Comparison of ENCODE assay signal across 12 cellular contexts in genomic region chr10:73653701-73654100, GRCh38. TPM values are rescaled to one million over a fixed set of nuclear protein-coding genes. Genes with fewer than 3 reads are reported as not detected.
A peak's percentile ranks its signal among the peaks of the same experiment; 100 is the strongest.
DNase-seq lines count a peak whose midpoint lies in the region; ATAC-seq and TF ChIP-seq lines count a peak whose summit lies in the region.
"Had no signal": no experiment of that assay in that cellular context is flagged by ENCODE, and none has a peak within 500 bp of the region (broad histone marks: within the 10 kb centered on the region; RNA-seq: fewer than 3 reads in every experiment).

No MANE protein-coding gene starts in this region.

- H3K36me3 ChIP-seq in mucosa of descending colon (ENCODE audit: low read depth) = no peaks in the 10 kb centered on the region
- H3K36me3 ChIP-seq: pancreas had no signal

- H3K4me1 ChIP-seq in mucosa of descending colon (ENCODE audit: low read depth) = peaks cover 5% of the 10 kb centered on the region
- H3K4me1 ChIP-seq: pancreas had no signal

- intact Hi-C loops in mucosa of descending colon (cut with DNase I, micrococcal nuclease) = no loop called here

- peak; percentile 38 for DNase-seq in ELF-1 (ENCODE audit: low read depth, low spot score)
- peak; percentile 37 for DNase-seq in LNCaP clone FGC (ENCODE audit: low read depth)
- peak; percentile 3 for DNase-seq in kidney glomerular epithelial cell (lab: John Stamatoyannopoulos, UW)
- DNase-seq in NCI-H345 (lab: John Stamatoyannopoulos, UW) = no peak
- no peak for DNase-seq in mucosa of descending colon
- DNase-seq: activated CD8-positive, alpha-beta memory T cell treated with anti-CD3 and anti-CD28 coated beads, Interleukin-2, amount 50 U/mL, for 4 hours; NCI-H774; pancreas; stimulated activated naive CD4-positive, alpha-beta T cell treated with Interleukin-2 at 50 U/mL for 16 hours had no signal

- ATAC-seq in mucosa of descending colon (no peak), GM21381 (IDR thresholded peaks at IDR 0.05; ENCODE audit: unreplicated experiment) (no peak), GM21529 (IDR thresholded peaks at IDR 0.05; ENCODE audit: unreplicated experiment) (no peak)

- H3K27ac ChIP-seq in VCaP = no peak overlapping the region
- H3K27ac ChIP-seq: pancreas had no signal

- peak; percentile 61 for TF ChIP-seq CTCF in LNCaP clone FGC (IDR thresholded peaks at IDR 0.05; ENCODE audit: control insufficient read depth, extremely low read depth, insufficient read depth)
- TF ChIP-seq CTCF in VCaP (conservative IDR thresholded peaks at IDR 0.05) = peak; percentile 82
- TF ChIP-seq CTCF in mucosa of descending colon (IDR thresholded peaks at IDR 0.05) = no peak

- no peaks in the 10 kb centered on the region for H3K9me3 ChIP-seq in mucosa of descending colon
- H3K9me3 ChIP-seq: pancreas had no signal

- H3K4me3 ChIP-seq in LNCaP clone FGC (ENCODE audit: low read depth, low read length) = no peak overlapping the region
- H3K4me3 ChIP-seq in mucosa of descending colon = no peak overlapping the region
- H3K4me3 ChIP-seq: pancreas had no signal

RNA-seq across cellular contexts. Expression of gene SYNPO2L, which starts 2.1 kb away (rescaled TPM):
- total RNA-seq in mucosa of descending colon = under 1 TPM in 1 of 3 donors, not detected in 2; 0.05 TPM

RNA-seq across cellular contexts. Expression of gene MYOZ1, which starts 12.4 kb away (rescaled TPM):
- not detected for total RNA-seq in mucosa of descending colon

RNA-seq across cellular contexts. Expression of gene AGAP5, which starts 44.2 kb away (rescaled TPM):
- total RNA-seq in mucosa of descending colon = 10 to 100 TPM in 1 of 3 donors, 1 to 10 TPM in 2; 6.4 to 12.8 (median 10.0) TPM

Comparison
In these comparisons a context has a peak if more than half of its experiments do, and no peak if none do; other contexts are left out.
1. DNase-seq: peak in ELF-1 (single experiment), LNCaP clone FGC (single experiment) and kidney glomerular epithelial cell (single experiment); none in NCI-H345 (single experiment) and mucosa of descending colon (0 of 3).